ENCODE assay signal across 18 cellular contexts in the genomic region with DNA sequence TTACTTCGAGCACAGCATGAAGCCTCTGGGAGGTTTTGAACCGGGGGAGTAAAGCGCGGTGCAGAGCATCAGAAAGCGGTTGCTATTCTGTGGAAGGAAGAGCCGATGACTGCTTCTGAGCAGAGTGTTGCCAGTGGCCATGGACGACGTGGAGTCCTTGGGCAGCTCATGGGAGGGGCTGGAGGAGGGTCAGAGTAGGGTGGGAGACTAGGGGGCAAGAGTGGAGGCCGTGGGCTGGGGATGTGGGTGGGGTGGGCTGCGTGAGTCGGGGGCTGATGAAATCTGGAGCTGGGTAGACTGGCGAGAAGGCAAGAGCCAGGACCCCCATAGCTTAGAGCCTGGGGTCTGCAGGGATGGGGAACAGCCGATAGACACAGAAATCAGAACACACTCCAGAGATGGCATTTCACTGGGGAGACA. TPM values are rescaled to one million over a fixed set of nuclear protein-coding genes. Genes with fewer than 3 reads are reported as not detected.
A peak's percentile ranks its signal among the peaks of the same experiment; 100 is the strongest.
DNase-seq lines count a peak whose midpoint lies in the region; ATAC-seq and TF ChIP-seq lines count a peak whose summit lies in the region.
"Had no signal": no experiment of that assay in that cellular context is flagged by ENCODE, and none has a peak within 500 bp of the region (broad histone marks: within the 10 kb centered on the region; RNA-seq: fewer than 3 reads in every experiment).

No MANE protein-coding gene starts in this region.

- no peaks in the 10 kb centered on the region for H3K9me3 Mint-ChIP-seq in natural killer cell
- no peaks in the 10 kb centered on the region for H3K9me3 Mint-ChIP-seq in natural killer cell treated with Interleukin-12 subunit alpha and Interleukin-12 subunit beta and Interleukin-15 and Interleukin-18, amount 100 ng/mL, for 72 hours
- H3K9me3 Mint-ChIP-seq: stimulated activated memory B cell treated with anti-CD40 and anti-IgM and Interleukin-4, amounts not matched to agents 10 μg/mL and 1 μg/mL and 100 μg/mL, for 72 hours had no signal

- peaks cover 53 to 63% of the 10 kb centered on the region in 2 donors for H3K4me1 Mint-ChIP-seq in natural killer cell
- peaks cover 33 to 44% of the 10 kb centered on the region in 2 donors for H3K4me1 Mint-ChIP-seq in natural killer cell treated with Interleukin-12 subunit alpha and Interleukin-12 subunit beta and Interleukin-15 and Interleukin-18, amount 100 ng/mL, for 72 hours (ENCODE audit: low read depth in 2 of 2)

- POLR2A ChIA-PET in RWPE1 (lab: Yijun Ruan, JAX; ENCODE audit: low non-redundant PET) = no interaction called here

- H3K36me3 ChIP-seq in lower lobe of right lung = peaks cover 67% of the 10 kb centered on the region
- peaks cover 34% of the 10 kb centered on the region for H3K36me3 ChIP-seq in upper lobe of right lung

- H3K27me3 ChIP-seq in lower lobe of right lung (ENCODE audit: low read depth) (no peaks in the 10 kb centered on the region), upper lobe of right lung (no peaks in the 10 kb centered on the region)
- H3K27me3 ChIP-seq: colonic mucosa, Peyer's patch, SJCRH30, suprapubic skin had no signal

- H3K27ac ChIP-seq in RWPE1 = peak overlapping the region; percentile 18; the same call in 1 of the 2 replicates
- peak overlapping the region; percentile 83 for H3K27ac ChIP-seq in lower lobe of right lung
- H3K27ac ChIP-seq in upper lobe of right lung = peak overlapping the region; percentile 85
- H3K27ac ChIP-seq: colonic mucosa, GM23248, Peyer's patch, SJCRH30, suprapubic skin had no signal

- no peaks in the 10 kb centered on the region for H3K9me3 ChIP-seq in lower lobe of right lung
- H3K9me3 ChIP-seq in upper lobe of right lung = no peaks in the 10 kb centered on the region
- H3K9me3 ChIP-seq: colonic mucosa, Peyer's patch, SJCRH30, suprapubic skin had no signal

- H3K36me3 Mint-ChIP-seq in natural killer cell = no peaks in the 10 kb centered on the region
- peaks cover 14% of the 10 kb centered on the region for H3K36me3 Mint-ChIP-seq in natural killer cell treated with Interleukin-12 subunit alpha and Interleukin-12 subunit beta and Interleukin-15 and Interleukin-18, amount 100 ng/mL, for 72 hours

- ATAC-seq in natural killer cell (no peak), lower lobe of right lung (no peak), upper lobe of right lung (no peak)
- no peak for ATAC-seq in natural killer cell treated with Interleukin-12 subunit alpha and Interleukin-12 subunit beta and Interleukin-15 and Interleukin-18, amount 100 ng/mL, for 72 hours

- DNase-seq in natural killer cell = no peak
- DNase-seq in natural killer cell treated with Interleukin-12 subunit alpha and Interleukin-12 subunit beta and Interleukin-15 and Interleukin-18, amount 100 ng/mL, for 72 hours (ENCODE audit: low spot score) = no peak
- no peak for DNase-seq in RWPE1 (ENCODE audit: low spot score)
- DNase-seq in lower lobe of right lung = no peak
- no peak for DNase-seq in upper lobe of right lung
- DNase-seq in mucosa of gallbladder (ENCODE audit: low spot score) = no peak
- no peak for DNase-seq in NCI-H82 treated with DMSO at 0.1 percent for 48 hours (lab: John Stamatoyannopoulos, UW; ENCODE audit: unreplicated experiment)
- DNase-seq in NCI-H82 (lab: John Stamatoyannopoulos, UW) = no peak
- DNase-seq: NCI-H1436 treated with DMSO at 0.1 percent for 48 hours, NCI-H2081 treated with DMSO at 0.1 percent for 48 hours, NCI-H2227 treated with DMSO at 0.1 percent for 48 hours, occipital lobe had no signal

- no peak overlapping the region for H3K4me3 Mint-ChIP-seq in natural killer cell
- H3K4me3 Mint-ChIP-seq in natural killer cell treated with Interleukin-12 subunit alpha and Interleukin-12 subunit beta and Interleukin-15 and Interleukin-18, amount 100 ng/mL, for 72 hours = no peak overlapping the region

- intact Hi-C loops in natural killer cell (cut with micrococcal nuclease) = loop anchor here (1.0 kb wide), 4 partner anchors 11 to 239 kb away; no protein-coding TSS in a partner anchor
- intact Hi-C loops in lower lobe of right lung (cut with DNase I) = no loop called here
- intact Hi-C loops in upper lobe of right lung (cut with DNase I) = no loop called here

- H3K4me1 ChIP-seq in lower lobe of right lung = peaks cover 32% of the 10 kb centered on the region
- H3K4me1 ChIP-seq in upper lobe of right lung = peaks cover 18% of the 10 kb centered on the region
- H3K4me1 ChIP-seq: SJCRH30 had no signal

- no peak for TF ChIP-seq CTCF in natural killer cell (IDR thresholded peaks at IDR 0.05)
- no peak for TF ChIP-seq CTCF in RWPE1 (conservative IDR thresholded peaks at IDR 0.05; ENCODE audit: low read depth)
- no peak for TF ChIP-seq CTCF in lower lobe of right lung (IDR thresholded peaks at IDR 0.05)
- TF ChIP-seq CTCF in upper lobe of right lung (IDR thresholded peaks at IDR 0.05) = no peak

- H3K4me3 ChIP-seq in lower lobe of right lung = no peak overlapping the region
- no peak overlapping the region for H3K4me3 ChIP-seq in upper lobe of right lung
- H3K4me3 ChIP-seq: colonic mucosa, GM23248, SJCRH30, suprapubic skin had no signal

- H3K27me3 Mint-ChIP-seq in natural killer cell (ENCODE audit: low read depth in 2 of 2) = no peaks in the 10 kb centered on the region
- H3K27me3 Mint-ChIP-seq in natural killer cell treated with Interleukin-12 subunit alpha and Interleukin-12 subunit beta and Interleukin-15 and Interleukin-18, amount 100 ng/mL, for 72 hours = no peaks in the 10 kb centered on the region
- H3K27me3 Mint-ChIP-seq: stimulated activated memory B cell treated with anti-CD40 and anti-IgM and Interleukin-4, amounts not matched to agents 10 μg/mL and 1 μg/mL and 100 μg/mL, for 72 hours had no signal

- H3K27ac Mint-ChIP-seq in natural killer cell = peak overlapping the region; percentile 43 to 79
- peak overlapping the region in 1 of 2 donors; percentile 19 for H3K27ac Mint-ChIP-seq in natural killer cell treated with Interleukin-12 subunit alpha and Interleukin-12 subunit beta and Interleukin-15 and Interleukin-18, amount 100 ng/mL, for 72 hours
- H3K27ac Mint-ChIP-seq: stimulated activated memory B cell treated with anti-CD40 and anti-IgM and Interleukin-4, amounts not matched to agents 10 μg/mL and 1 μg/mL and 100 μg/mL, for 72 hours had no signal

- CTCF ChIA-PET in RWPE1 (lab: Yijun Ruan, JAX) = interaction anchor here (0.6 to 2.1 kb wide), 9 partner anchors 9 to 379 kb away, joined by 3 to 9 read pairs (median 4); a partner anchor contains a TSS

RNA-seq across cellular contexts. Expression of a gene that starts 40.2 kb away (rescaled TPM):
- total RNA-seq in natural killer cell (10 to 100 TPM; 47.4 to 53.7 (median 53.2) TPM), lower lobe of right lung (34.1 TPM), upper lobe of right lung (31.3 TPM), mucosa of gallbladder (33.0 TPM)
- 10 to 100 TPM; 31.9 to 43.4 TPM for total RNA-seq in natural killer cell treated with Interleukin-12 subunit alpha and Interleukin-12 subunit beta and Interleukin-15 and Interleukin-18, amount 100 ng/mL, for 72 hours

Comparison
In these comparisons a context has a peak if more than half of its experiments do, and no peak if none do; other contexts are left out.
1. H3K27ac ChIP-seq: peak in every context shown above with its lines; median percentile 85 in upper lobe of right lung; 83 in lower lobe of right lung; 18 in RWPE1.